ENCODE assay signal across 8 cellular contexts in genomic region chr19:45405435-45406164, GRCh38. TPM values are rescaled to one million over a fixed set of nuclear protein-coding genes. Genes with fewer than 3 reads are reported as not detected.
DNase-seq lines count a peak whose midpoint lies in the region; ATAC-seq, FAIRE-seq and TF ChIP-seq lines count a peak whose summit lies in the region.

No MANE protein-coding gene starts in this region.

- peaks cover 6% of the 10 kb centered on the region; the same call in 1 of the 2 replicates for H3K79me2 ChIP-seq in OCI-LY1 (ENCODE audit: insufficient read depth, low read length)

- TF ChIP-seq CTCF in OCI-LY1 (IDR thresholded peaks at IDR 0.05; ENCODE audit: low read length) (no peak), epithelial cell of esophagus (IDR thresholded peaks at IDR 0.05; ENCODE audit: insufficient read depth, low read depth, low read length, missing control alignments) (no peak)

- H3K9me2 ChIP-seq in OCI-LY1 (ENCODE audit: low read depth, low read length), result no peaks in the 10 kb centered on the region

- H2AFZ ChIP-seq in OCI-LY1 (ENCODE audit: low read length), result no peak overlapping the region

- DNase-seq in Caki2 (ENCODE audit: low read depth), result peak; percentile 98
- peak; percentile 92 for DNase-seq in HTR-8/SVneo (ENCODE audit: insufficient read length, low spot score)
- DNase-seq in activated T-cell treated with anti-CD3 and anti-CD28 coated beads for 1 hour (ENCODE audit: low read depth), result peak; percentile 75
- peak; percentile 97 for DNase-seq in epithelial cell of esophagus (ENCODE audit: low read depth)
- DNase-seq in mucosa of gallbladder (ENCODE audit: low spot score), result peak; percentile 90
- peak; percentile 53 to 69 for DNase-seq in stimulated activated CD8-positive, alpha-beta memory T cell treated with anti-CD3 and anti-CD28 coated beads, Interleukin-4, amount 100 ng/mL, for 1 hour (ENCODE audit: low read depth in 2 of 2, low spot score in 1 of 2)

- H3K4me1 ChIP-seq in OCI-LY1 (ENCODE audit: insufficient read depth, low read length, severe bottlenecking), result peaks cover 55% of the 10 kb centered on the region

- in situ Hi-C loops in Caki2 (cut with HindIII; ENCODE audit: low pct_unique_long_range_greater_than_20kb, low sequenced_read_pairs), result no loop called here

- peak; percentile 38 for ATAC-seq in GM21360 (IDR thresholded peaks at IDR 0.05; ENCODE audit: unreplicated experiment)

- H3K9me3 ChIP-seq in OCI-LY1 (ENCODE audit: low read length), result no peaks in the 10 kb centered on the region

- H3K36me3 ChIP-seq in OCI-LY1 (ENCODE audit: insufficient read depth, low read length), result peaks cover 5% of the 10 kb centered on the region; the same call in 1 of the 2 replicates

- no peaks in the 10 kb centered on the region for H4K20me1 ChIP-seq in OCI-LY1 (ENCODE audit: insufficient read depth, low read length)

- H3K4me3 ChIP-seq in OCI-LY1 (ENCODE audit: low read depth, low read length, poor library complexity, severe bottlenecking), result peak overlapping the region; percentile 84
- H3K4me3 ChIP-seq in epithelial cell of esophagus (ENCODE audit: low read length), result peak overlapping the region; percentile 100

- H3K27ac ChIP-seq in OCI-LY1 (ENCODE audit: low read depth, low read length, poor library complexity, severe bottlenecking), result peak overlapping the region; percentile 79

- H3K27me3 ChIP-seq in OCI-LY1 (ENCODE audit: insufficient read depth, low read length), result no peaks in the 10 kb centered on the region

- H3K9ac ChIP-seq in OCI-LY1 (ENCODE audit: low read length), result peak overlapping the region; percentile 83

- FAIRE-seq in HTR-8/SVneo (lab: Jason Lieb, UNC), result peak; percentile 86

- no peaks in the 10 kb centered on the region for H3F3A ChIP-seq in OCI-LY1 (ENCODE audit: insufficient read depth, low read length)

- H3K4me2 ChIP-seq in OCI-LY1 (ENCODE audit: low read length), result peak overlapping the region; percentile 68

RNA-seq across cellular contexts. Expression of gene PPP1R13L, which starts 0.7 kb away (rescaled TPM):
- total RNA-seq in Caki2 (2014; rRNA removed; shearing (Covaris generic); ENCODE audit: low replicate concordance), result 10.1 and 30.6 TPM in 2 replicates
- total RNA-seq in mucosa of gallbladder, result 54.2 TPM

RNA-seq across cellular contexts. Expression of gene POLR1G, which starts 0.8 kb away (rescaled TPM):
- 32.3 and 33.2 TPM in 2 replicates for total RNA-seq in Caki2 (2014; rRNA removed; shearing (Covaris generic); ENCODE audit: low replicate concordance)
- 4.9 TPM for total RNA-seq in mucosa of gallbladder

RNA-seq across cellular contexts. Expression of gene ERCC1, which starts 18.1 kb away (rescaled TPM):
- 120 and 165 TPM in 2 replicates for total RNA-seq in Caki2 (2014; rRNA removed; shearing (Covaris generic); ENCODE audit: low replicate concordance)
- total RNA-seq in mucosa of gallbladder, result 57.0 TPM

RNA-seq across cellular contexts. Expression of gene ERCC2, which starts 35.2 kb away (rescaled TPM):
- 22.9 and 32.9 TPM in 2 replicates for total RNA-seq in Caki2 (2014; rRNA removed; shearing (Covaris generic); ENCODE audit: low replicate concordance)
- 23.8 TPM for total RNA-seq in mucosa of gallbladder

Comparison
In these comparisons a context has a peak if more than half of its experiments do, and no peak if none do; other contexts are left out.
1. Peak in every context shown above with its lines: DNase-seq, ATAC-seq, H3K4me3 ChIP-seq and H3K27ac ChIP-seq.